12 cellular contexts compared by ENCODE assay signal in the genomic region with DNA sequence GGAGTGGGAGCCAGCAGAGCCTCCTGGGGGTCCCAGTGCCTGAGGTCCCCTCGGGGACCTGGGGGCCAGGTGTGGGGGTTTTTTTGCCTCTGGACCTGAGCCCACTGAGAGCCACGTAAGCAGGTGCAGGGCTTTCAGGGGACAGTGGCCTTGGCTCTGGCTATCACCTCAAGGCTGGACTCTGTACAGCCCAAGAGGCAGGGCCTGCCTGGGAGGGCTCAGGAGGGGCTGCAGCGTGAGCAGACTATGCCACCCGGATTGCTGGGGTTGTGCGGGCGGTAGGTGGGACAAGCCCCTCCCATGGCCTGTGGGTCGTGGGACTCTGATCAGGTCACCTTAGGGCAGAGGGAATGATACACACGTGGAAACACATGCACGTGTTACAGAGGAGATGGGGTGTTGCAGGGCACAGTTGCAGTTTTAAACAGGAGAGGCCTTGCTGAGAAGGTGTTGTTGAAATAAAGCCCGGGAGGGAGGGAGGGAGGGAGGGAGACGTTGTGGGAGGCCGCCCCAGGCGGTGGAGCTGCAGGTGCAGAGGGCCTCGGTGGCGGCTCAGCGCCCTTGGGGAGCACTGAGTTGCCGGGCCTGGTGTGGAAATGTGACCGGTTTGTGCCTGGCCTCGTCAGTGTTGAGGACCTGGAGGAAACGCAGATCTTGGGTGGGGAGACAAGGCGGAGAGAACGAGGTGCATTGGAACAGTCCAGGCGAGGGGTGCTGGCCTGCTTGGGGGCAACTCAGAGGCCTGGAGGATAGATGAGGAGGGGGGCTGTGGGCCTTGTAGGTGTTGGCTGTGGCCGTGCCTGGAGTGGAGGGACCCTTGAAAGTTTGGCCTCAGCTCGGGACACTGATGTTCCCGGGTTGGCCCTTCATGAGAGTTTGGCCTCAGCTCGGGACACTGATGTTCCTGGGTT. TPM values are rescaled to one million over a fixed set of nuclear protein-coding genes. Genes with fewer than 3 reads are reported as not detected.
A peak's percentile ranks its signal among the peaks of the same experiment; 100 is the strongest.
DNase-seq lines count a peak whose midpoint lies in the region; ATAC-seq and TF ChIP-seq lines count a peak whose summit lies in the region.
"Had no signal": no experiment of that assay in that cellular context is flagged by ENCODE, and none has a peak within 500 bp of the region (broad histone marks: within the 10 kb centered on the region; RNA-seq: fewer than 3 reads in every experiment).

No MANE protein-coding gene starts in this region.

- no peak for ATAC-seq in GM21786 (IDR thresholded peaks at IDR 0.05; ENCODE audit: unreplicated experiment)
- ATAC-seq in GM21447 (IDR thresholded peaks at IDR 0.05; ENCODE audit: unreplicated experiment), result no peak

- TF ChIP-seq CTCF in brain (conservative IDR thresholded peaks at IDR 0.05), result no peak

- H3K27me3 Mint-ChIP-seq in activated CD4-positive, alpha-beta T cell treated with anti-CD3 and anti-CD28 coated beads, Interleukin-2, amount 10 ng/mL, durations not matched to agents 24 days and 14 days, result no peaks in the 10 kb centered on the region
- peaks cover 7% of the 10 kb centered on the region for H3K27me3 Mint-ChIP-seq in brain

- peak overlapping the region; percentile 88 for H3K27ac Mint-ChIP-seq in activated CD4-positive, alpha-beta T cell treated with anti-CD3 and anti-CD28 coated beads, Interleukin-2, amount 10 ng/mL, durations not matched to agents 24 days and 14 days
- H3K27ac Mint-ChIP-seq in brain, result peak overlapping the region in 1 of 5 experiments; percentile 65

- peaks cover 33% of the 10 kb centered on the region for H3K4me1 ChIP-seq in skeletal muscle satellite cell (ENCODE audit: control insufficient read depth, insufficient read depth, low read length)

- no peaks in the 10 kb centered on the region for H3K9me3 Mint-ChIP-seq in activated CD4-positive, alpha-beta T cell treated with anti-CD3 and anti-CD28 coated beads, Interleukin-2, amount 10 ng/mL, durations not matched to agents 24 days and 14 days
- no peaks in the 10 kb centered on the region for H3K9me3 Mint-ChIP-seq in brain

- H3K36me3 ChIP-seq in skeletal muscle satellite cell (ENCODE audit: insufficient read depth, low read length), result no peaks in the 10 kb centered on the region

- no peaks in the 10 kb centered on the region for H3K27me3 ChIP-seq in skeletal muscle satellite cell (ENCODE audit: control insufficient read depth, insufficient read depth, low read length)

- peak; percentile 76 for DNase-seq in activated CD4-positive, alpha-beta T cell treated with anti-CD3 and anti-CD28 coated beads, Interleukin-2, amount 10 ng/mL, durations not matched to agents 24 days and 14 days
- DNase-seq in activated CD4-positive, alpha-beta T cell treated with anti-CD3 and anti-CD28 coated beads, Interleukin-2, amount 50 U/mL, for 4 hours, result no peak
- DNase-seq in NCI-H146 treated with DMSO at 0.1 percent for 48 hours (lab: John Stamatoyannopoulos, UW; ENCODE audit: unreplicated experiment) (peak; percentile 19), SHP77 treated with DMSO at 0.1 percent for 48 hours (lab: John Stamatoyannopoulos, UW) (no peak)
- DNase-seq: NCI-H1092 treated with DMSO at 0.1 percent for 48 hours had no signal

- peaks cover 5% of the 10 kb centered on the region for H3K36me3 Mint-ChIP-seq in activated CD4-positive, alpha-beta T cell treated with anti-CD3 and anti-CD28 coated beads, Interleukin-2, amount 10 ng/mL, durations not matched to agents 24 days and 14 days (ENCODE audit: low read depth)
- peaks cover 3% of the 10 kb centered on the region for H3K36me3 Mint-ChIP-seq in brain

- peak overlapping the region; percentile 50 for H3K4me2 ChIP-seq in skeletal muscle satellite cell (ENCODE audit: low read length)

- no peak overlapping the region for H3K4me3 ChIP-seq in skeletal muscle satellite cell (ENCODE audit: low read length)

- peak overlapping the region; percentile 76 for H3K4me3 Mint-ChIP-seq in activated CD4-positive, alpha-beta T cell treated with anti-CD3 and anti-CD28 coated beads, Interleukin-2, amount 10 ng/mL, durations not matched to agents 24 days and 14 days
- H3K4me3 Mint-ChIP-seq in brain, result peak overlapping the region in 4 of 5 experiments; percentile 37 to 91 (median 50)

- peaks cover 47% of the 10 kb centered on the region for H3K4me1 Mint-ChIP-seq in activated CD4-positive, alpha-beta T cell treated with anti-CD3 and anti-CD28 coated beads, Interleukin-2, amount 10 ng/mL, durations not matched to agents 24 days and 14 days
- H3K4me1 Mint-ChIP-seq in brain, result peaks cover 33% of the 10 kb centered on the region

- no peaks in the 10 kb centered on the region for H3K9me3 ChIP-seq in skeletal muscle satellite cell (replicated peaks; ENCODE audit: low read length)

- H3K9ac ChIP-seq in skeletal muscle satellite cell (ENCODE audit: low read depth, low read length), result no peak overlapping the region

- intact Hi-C loops in activated CD4-positive, alpha-beta T cell treated with anti-CD3 and anti-CD28 coated beads, Interleukin-2, amount 10 ng/mL, durations not matched to agents 24 days and 14 days (cut with micrococcal nuclease), result loop anchor here (10.0 kb wide), 2 partner anchors 201 to 441 kb away; partner anchors contain the start of genes ABHD16B, GMEB2 and TPD52L2

RNA-seq across cellular contexts. Expression of gene TCEA2, which starts 2.3 kb away (rescaled TPM):
- 35.4 and 36.8 TPM in 2 replicates for total RNA-seq in activated CD4-positive, alpha-beta T cell treated with anti-CD3 and anti-CD28 coated beads, Interleukin-2, amount 10 ng/mL, durations not matched to agents 24 days and 14 days
- polyA plus RNA-seq in brain (ENCODE audit: insufficient read depth, low read depth, low replicate concordance), result 238 TPM
- 8.9 and 13.3 TPM in 2 replicates for total RNA-seq in skeletal muscle satellite cell (2012; rRNA removed)

RNA-seq across cellular contexts. Expression of gene RGS19, which starts 14.0 kb away (rescaled TPM):
- total RNA-seq in activated CD4-positive, alpha-beta T cell treated with anti-CD3 and anti-CD28 coated beads, Interleukin-2, amount 10 ng/mL, durations not matched to agents 24 days and 14 days, result 50.0 TPM in 2 replicates
- 14.7 TPM for polyA plus RNA-seq in brain (ENCODE audit: insufficient read depth, low read depth, low replicate concordance)
- total RNA-seq in skeletal muscle satellite cell (2012; rRNA removed), result 5.8 and 12.5 TPM in 2 replicates

RNA-seq across cellular contexts. Expression of gene OPRL1, which starts 14.6 kb away (rescaled TPM):
- total RNA-seq in activated CD4-positive, alpha-beta T cell treated with anti-CD3 and anti-CD28 coated beads, Interleukin-2, amount 10 ng/mL, durations not matched to agents 24 days and 14 days, result 0.23 and 0.28 TPM in 2 replicates
- 10.8 TPM for polyA plus RNA-seq in brain (ENCODE audit: insufficient read depth, low read depth, low replicate concordance)
- 0.22 and 0.51 TPM in 2 replicates for total RNA-seq in skeletal muscle satellite cell (2012; rRNA removed)

RNA-seq across cellular contexts. Expression of gene SOX18, which starts 15.9 kb away (rescaled TPM):
- total RNA-seq in activated CD4-positive, alpha-beta T cell treated with anti-CD3 and anti-CD28 coated beads, Interleukin-2, amount 10 ng/mL, durations not matched to agents 24 days and 14 days, result 0.84 and 0.92 TPM in 2 replicates
- polyA plus RNA-seq in brain (ENCODE audit: insufficient read depth, low read depth, low replicate concordance), result 7.2 TPM
- total RNA-seq in skeletal muscle satellite cell (2012; rRNA removed), result not detected in 2 replicates
- total RNA-seq: epithelial cell of proximal tubule had no signal
- polyA plus RNA-seq: AG04450 had no signal

RNA-seq across cellular contexts. Expression of gene LKAAEAR1, which starts 18.9 kb away (rescaled TPM):
- total RNA-seq in activated CD4-positive, alpha-beta T cell treated with anti-CD3 and anti-CD28 coated beads, Interleukin-2, amount 10 ng/mL, durations not matched to agents 24 days and 14 days, result 0.23 TPM in 1 of 2 replicates, not detected in the other
- polyA plus RNA-seq in brain (ENCODE audit: insufficient read depth, low read depth, low replicate concordance), result 0.97 TPM
- total RNA-seq in skeletal muscle satellite cell (2012; rRNA removed), result not detected in 2 replicates
- total RNA-seq: aorta, epithelial cell of proximal tubule had no signal
- polyA plus RNA-seq: AG04450, aorta had no signal

Comparison
In these comparisons a context has a peak if more than half of its experiments do, and no peak if none do; other contexts are left out.
1. DNase-seq: peak in activated CD4-positive, alpha-beta T cell treated with anti-CD3 and anti-CD28 coated beads, Interleukin-2, amount 10 ng/mL, durations not matched to agents 24 days and 14 days (single experiment) and NCI-H146 treated with DMSO at 0.1 percent for 48 hours (single experiment); none in activated CD4-positive, alpha-beta T cell treated with anti-CD3 and anti-CD28 coated beads, Interleukin-2, amount 50 U/mL, for 4 hours (0 of 2) and SHP77 treated with DMSO at 0.1 percent for 48 hours (single experiment).